In the genomic region with DNA sequence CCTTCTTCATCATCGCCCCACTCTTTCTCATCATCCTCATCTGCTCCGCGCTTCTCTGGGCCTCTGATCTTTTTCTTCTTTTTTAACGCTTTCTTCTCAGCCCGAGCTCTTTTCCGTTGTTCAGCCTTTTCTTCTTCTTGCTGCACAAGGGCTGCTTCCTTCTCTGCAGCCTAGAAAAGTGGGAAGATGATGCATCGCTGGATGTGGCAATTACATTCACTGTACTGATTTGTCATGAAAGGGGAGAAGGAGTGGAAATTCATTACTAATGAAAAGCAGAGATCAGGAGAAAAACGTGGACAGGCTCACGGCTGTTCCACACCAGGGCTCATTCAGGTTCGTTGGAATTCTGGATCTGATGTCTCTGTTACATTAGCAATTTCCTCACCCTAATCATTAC, we compare ENCODE assay signal across 20 cellular contexts.
"Had no signal": no experiment of that assay in that cellular context is flagged by ENCODE, and none has a peak within 500 bp of the region (broad histone marks: within the 10 kb centered on the region; RNA-seq: fewer than 3 reads in every experiment).

No MANE protein-coding gene starts in this region.

- H2AFZ ChIP-seq: hepatocyte had no signal

- H3K4me3 Mint-ChIP-seq: naive B cell, nephron progenitor cell had no signal

- H3K4me2 ChIP-seq: hepatocyte had no signal

- H3K27ac Mint-ChIP-seq: nephron progenitor cell had no signal

- H3K4me1 ChIP-seq: right atrium auricular region, sigmoid colon, stomach, transverse colon had no signal

- H3K27ac ChIP-seq: dorsolateral prefrontal cortex, hepatocyte, right atrium auricular region, sigmoid colon, skin epidermis, stomach, thoracic aorta, transverse colon had no signal

- H3K9me3 Mint-ChIP-seq: naive B cell, nephron progenitor cell had no signal

- H3K27me3 Mint-ChIP-seq: naive B cell had no signal

- H3K4me3 ChIP-seq: dorsolateral prefrontal cortex, hepatocyte, lung, right atrium auricular region, sigmoid colon, skin epidermis, stomach, thoracic aorta, transverse colon had no signal

- H3K79me2 ChIP-seq: hepatocyte had no signal

- H3K27me3 ChIP-seq: dorsolateral prefrontal cortex, hepatocyte, right atrium auricular region, sigmoid colon, stomach, transverse colon had no signal

- H3K9me3 ChIP-seq: right atrium auricular region, sigmoid colon, stomach, thoracic aorta, transverse colon had no signal

- DNase-seq: cortex of kidney; dorsolateral prefrontal cortex; effector CD8-positive, alpha-beta T cell; foreskin melanocyte; left colon; left ventricle myocardium superior; mesenchymal stem cell; naive B cell; nephron progenitor cell; sigmoid colon; stimulated activated CD4-positive, alpha-beta T cell treated with anti-CD3 and anti-CD28 coated beads, Interleukin-2, amount 100 ng/mL, for 24 hours; stimulated activated naive CD4-positive, alpha-beta T cell; stomach; substantia nigra; transverse colon had no signal
